In the genomic region with DNA sequence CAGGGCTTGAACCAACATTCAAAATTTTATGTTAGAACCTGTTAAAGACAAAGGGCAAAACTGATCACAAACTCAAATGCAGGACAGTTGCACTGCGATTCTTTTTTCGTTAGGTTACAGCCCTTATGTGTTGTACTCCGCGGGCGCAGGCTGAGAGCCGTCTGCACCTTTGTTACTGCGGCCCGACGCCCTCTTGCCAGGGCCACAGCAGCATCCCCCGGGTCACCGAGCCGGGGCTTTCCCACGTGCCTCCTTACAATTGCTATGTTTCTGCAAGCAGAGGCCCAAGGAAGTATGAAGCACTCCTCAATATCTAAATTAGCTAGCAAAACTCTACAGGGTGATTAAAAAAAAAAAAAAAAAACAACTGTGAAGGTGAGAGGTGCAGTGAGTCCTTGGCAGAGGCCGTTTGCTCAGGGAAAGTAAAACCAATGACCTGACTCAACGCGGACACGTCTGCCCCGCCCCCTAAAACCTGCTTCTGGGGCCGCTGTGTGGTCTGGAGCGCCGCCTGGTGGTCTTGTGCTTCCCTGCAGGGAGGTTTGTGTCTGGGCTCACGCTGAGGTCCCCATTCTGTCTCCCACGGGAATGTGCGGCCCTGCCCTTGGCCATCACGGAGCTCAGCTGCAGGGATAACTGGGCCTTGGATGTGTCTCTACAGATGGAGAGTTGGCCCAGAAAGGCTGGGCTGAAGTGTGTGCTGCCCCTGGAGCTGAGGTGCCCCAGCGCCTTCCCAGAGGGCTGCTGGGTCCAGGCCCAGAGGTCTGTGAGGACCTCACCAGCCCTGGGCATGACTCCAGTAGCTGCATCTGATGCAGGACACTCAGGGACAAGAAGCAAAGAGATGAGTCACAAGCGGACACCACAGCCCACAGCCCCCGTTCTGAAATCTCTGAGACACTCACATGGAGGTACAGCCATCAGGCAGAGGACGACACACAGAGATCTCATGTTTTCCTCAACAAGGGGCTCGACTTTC, we compare ENCODE assay signal across 8 cellular contexts.
A peak's percentile ranks its signal among the peaks of the same experiment; 100 is the strongest.
DNase-seq lines count a peak whose midpoint lies in the region; ATAC-seq and TF ChIP-seq lines count a peak whose summit lies in the region.

No MANE protein-coding gene starts in this region.

- H3K27ac ChIP-seq in naive thymus-derived CD4-positive, alpha-beta T cell (ENCODE audit: low read depth, low read length), result no peak overlapping the region
- H3K27ac ChIP-seq in tibial nerve, result no peak overlapping the region

- H3K27ac Mint-ChIP-seq in T-helper 17 cell, result no peak overlapping the region
- H3K27ac Mint-ChIP-seq in activated naive CD8-positive, alpha-beta T cell treated with anti-CD3 and anti-CD28 coated beads, Interleukin-2, amount 10 ng/mL, durations not matched to agents 7 days and 5 days, result no peak overlapping the region
- no peak overlapping the region for H3K27ac Mint-ChIP-seq in naive thymus-derived CD4-positive, alpha-beta T cell

- no peak overlapping the region for H3K4me3 ChIP-seq in naive thymus-derived CD4-positive, alpha-beta T cell (ENCODE audit: low read length)
- H3K4me3 ChIP-seq in tibial nerve, result no peak overlapping the region

- TF ChIP-seq CTCF in tibial nerve (IDR thresholded peaks at IDR 0.05), result peak in 3 of 5 experiments; percentile 54 to 68 (median 56)

- TF ChIP-seq POLR2A in tibial nerve (IDR thresholded peaks at IDR 0.05), result no peak

- no peaks in the 10 kb centered on the region for H3K36me3 ChIP-seq in naive thymus-derived CD4-positive, alpha-beta T cell (ENCODE audit: control insufficient read depth in 2 of 3, insufficient read depth in 3 of 3, low read length in 3 of 3)
- H3K36me3 ChIP-seq in tibial nerve, result no peaks in the 10 kb centered on the region

- TF ChIP-seq EP300 in tibial nerve (IDR thresholded peaks at IDR 0.05), result no peak

- peak overlapping the region; percentile 39 for H3K4me3 Mint-ChIP-seq in T-helper 17 cell
- H3K4me3 Mint-ChIP-seq in activated naive CD8-positive, alpha-beta T cell treated with anti-CD3 and anti-CD28 coated beads, Interleukin-2, amount 10 ng/mL, durations not matched to agents 7 days and 5 days, result no peak overlapping the region
- H3K4me3 Mint-ChIP-seq in naive thymus-derived CD4-positive, alpha-beta T cell, result peak overlapping the region in 4 of 10 donors; percentile 42 to 65 (median 52)

- peaks cover 5% of the 10 kb centered on the region for H3K36me3 Mint-ChIP-seq in T-helper 17 cell (ENCODE audit: low read depth)
- H3K36me3 Mint-ChIP-seq in activated naive CD8-positive, alpha-beta T cell treated with anti-CD3 and anti-CD28 coated beads, Interleukin-2, amount 10 ng/mL, durations not matched to agents 7 days and 5 days, result no peaks in the 10 kb centered on the region
- H3K36me3 Mint-ChIP-seq in naive thymus-derived CD4-positive, alpha-beta T cell, result no peaks in the 10 kb centered on the region

- no peaks in the 10 kb centered on the region for H3K9me3 Mint-ChIP-seq in activated naive CD8-positive, alpha-beta T cell treated with anti-CD3 and anti-CD28 coated beads, Interleukin-2, amount 10 ng/mL, durations not matched to agents 7 days and 5 days
- peaks cover 0 to 9% (median 0%) of the 10 kb centered on the region in 11 donors for H3K9me3 Mint-ChIP-seq in naive thymus-derived CD4-positive, alpha-beta T cell

- H3K27me3 ChIP-seq in naive thymus-derived CD4-positive, alpha-beta T cell (ENCODE audit: control insufficient read depth in 2 of 2, insufficient read depth in 2 of 2, low read length in 2 of 2), result no peaks in the 10 kb centered on the region
- H3K27me3 ChIP-seq in tibial nerve, result no peaks in the 10 kb centered on the region

- CTCF ChIA-PET in naive thymus-derived CD4-positive, alpha-beta T cell (lab: Charles Lee), result interaction anchor here (0.7 to 1.3 kb wide), 3 partner anchors 8 to 62 kb away, joined by 3 to 5 read pairs (median 4); no protein-coding TSS in a partner anchor

- H3K4me1 ChIP-seq in naive thymus-derived CD4-positive, alpha-beta T cell (ENCODE audit: control insufficient read depth in 2 of 2, insufficient read depth in 2 of 2, low read length in 2 of 2), result no peaks in the 10 kb centered on the region
- H3K4me1 ChIP-seq in tibial nerve, result no peaks in the 10 kb centered on the region

- H3K27me3 Mint-ChIP-seq in T-helper 17 cell, result peaks cover 31% of the 10 kb centered on the region
- peaks cover 8% of the 10 kb centered on the region for H3K27me3 Mint-ChIP-seq in activated naive CD8-positive, alpha-beta T cell treated with anti-CD3 and anti-CD28 coated beads, Interleukin-2, amount 10 ng/mL, durations not matched to agents 7 days and 5 days
- peaks cover 0 to 4% (median 0%) of the 10 kb centered on the region in 5 donors for H3K27me3 Mint-ChIP-seq in naive thymus-derived CD4-positive, alpha-beta T cell

- peaks cover 9% of the 10 kb centered on the region for H3K4me1 Mint-ChIP-seq in T-helper 17 cell
- peaks cover 4% of the 10 kb centered on the region for H3K4me1 Mint-ChIP-seq in activated naive CD8-positive, alpha-beta T cell treated with anti-CD3 and anti-CD28 coated beads, Interleukin-2, amount 10 ng/mL, durations not matched to agents 7 days and 5 days
- peaks cover 11 to 20% (median 15%) of the 10 kb centered on the region in 7 donors for H3K4me1 Mint-ChIP-seq in naive thymus-derived CD4-positive, alpha-beta T cell

- 56 to 62% methylated on average over 29 to 30 of the region's 30 CpGs for WGBS in tibial nerve, 2 donors

- H3K9me3 ChIP-seq in T-helper 17 cell (ENCODE audit: control insufficient read depth, low read length, poor library complexity, severe bottlenecking) (no peaks in the 10 kb centered on the region), tibial nerve (peaks cover 0 to 20% (median 0%) of the 10 kb centered on the region in 4 donors)
- H3K9me3 ChIP-seq in naive thymus-derived CD4-positive, alpha-beta T cell (ENCODE audit: control insufficient read depth in 2 of 3, low read length in 3 of 3), result peaks cover 0 to 5% (median 2%) of the 10 kb centered on the region in 3 experiments

- intact Hi-C loops in naive thymus-derived CD4-positive, alpha-beta T cell (cut with micrococcal nuclease), result loop anchor here (2.0 to 10.0 kb wide), 2 partner anchors 62 to 270 kb away; no protein-coding TSS in a partner anchor

- POLR2A ChIA-PET in activated naive CD8-positive, alpha-beta T cell treated with anti-CD3 and anti-CD28 coated beads, Interleukin-2, amount 10 ng/mL, durations not matched to agents 7 days and 5 days (lab: Charles Lee), result no interaction called here
- POLR2A ChIA-PET in naive thymus-derived CD4-positive, alpha-beta T cell (lab: Charles Lee), result no interaction called here

- ATAC-seq in T-helper 17 cell (peak; percentile 81), GM21381 (IDR thresholded peaks at IDR 0.05; ENCODE audit: unreplicated experiment) (no peak), GM19395 (IDR thresholded peaks at IDR 0.05; ENCODE audit: unreplicated experiment) (no peak)
- peak; percentile 74 for ATAC-seq in activated naive CD8-positive, alpha-beta T cell treated with anti-CD3 and anti-CD28 coated beads, Interleukin-2, amount 10 ng/mL, durations not matched to agents 7 days and 5 days (ENCODE audit: low read depth)
- peak; percentile 85 for ATAC-seq in naive thymus-derived CD4-positive, alpha-beta T cell

- DNase-seq in ELF-1 (ENCODE audit: low read depth, low spot score), result peak; percentile 93
- peak; percentile 57 for DNase-seq in M059J (ENCODE audit: low read depth)
- DNase-seq in T-helper 17 cell, result peak; percentile 46 to 58 (median 55)
- DNase-seq in activated naive CD8-positive, alpha-beta T cell treated with anti-CD3 and anti-CD28 coated beads, Interleukin-2, amount 10 ng/mL, durations not matched to agents 7 days and 5 days, result peak; percentile 85
- peak; percentile 38 to 83 (median 56) for DNase-seq in naive thymus-derived CD4-positive, alpha-beta T cell
- peak; percentile 22 to 54 for DNase-seq in tibial nerve (ENCODE audit: low spot score in 2 of 2)

Comparison
In these comparisons a context has a peak if more than half of its experiments do, and no peak if none do; other contexts are left out.
1. DNase-seq: peak in every context shown above with its lines; median percentile 93 in ELF-1; 85 in activated naive CD8-positive, alpha-beta T cell treated with anti-CD3 and anti-CD28 coated beads, Interleukin-2, amount 10 ng/mL, durations not matched to agents 7 days and 5 days; 57 in M059J; 56 in naive thymus-derived CD4-positive, alpha-beta T cell; 55 in T-helper 17 cell; 38 in tibial nerve.
2. ATAC-seq: peak in T-helper 17 cell (single experiment), activated naive CD8-positive, alpha-beta T cell treated with anti-CD3 and anti-CD28 coated beads, Interleukin-2, amount 10 ng/mL, durations not matched to agents 7 days and 5 days (single experiment) and naive thymus-derived CD4-positive, alpha-beta T cell (single experiment); none in GM21381 (single experiment) and GM19395 (single experiment).